In genomic region chr17:57433396-57433944, GRCh38 we compare ENCODE assay signal across 16 cellular contexts.
"Had no signal": no experiment of that assay in that cellular context is flagged by ENCODE, and none has a peak within 500 bp of the region (broad histone marks: within the 10 kb centered on the region; RNA-seq: fewer than 3 reads in every experiment).

No MANE protein-coding gene starts in this region.

- H3K4me3 ChIP-seq: ovary, transverse colon had no signal

- H3K27ac Mint-ChIP-seq: activated CD4-positive, alpha-beta T cell treated with anti-CD3 and anti-CD28 coated beads, Interleukin-2, amount 10 ng/mL, durations not matched to agents 7 days and 5 days; effector memory CD8-positive, alpha-beta T cell had no signal

- DNase-seq: activated CD4-positive, alpha-beta T cell treated with anti-CD3 and anti-CD28 coated beads, Interleukin-2, amount 10 ng/mL, durations not matched to agents 7 days and 5 days; activated CD4-positive, CD25-positive, alpha-beta regulatory T cell; activated naive CD4-positive, alpha-beta T cell; anterior cingulate cortex; effector memory CD8-positive, alpha-beta T cell; kidney; mesenchymal stem cell; ovary; stimulated activated CD4-positive, alpha-beta T cell treated with anti-CD3 and anti-CD28 coated beads, Interleukin-2, amount 100 ng/mL, for 48 hours; stimulated activated naive CD4-positive, alpha-beta T cell; substantia nigra; SW 1271; transverse colon had no signal

- H3K9me3 Mint-ChIP-seq: activated CD4-positive, alpha-beta T cell treated with anti-CD3 and anti-CD28 coated beads, Interleukin-2, amount 10 ng/mL, durations not matched to agents 7 days and 5 days; effector memory CD8-positive, alpha-beta T cell had no signal

- H3K27ac ChIP-seq: ovary, transverse colon had no signal

- H3K9me3 ChIP-seq: ovary, transverse colon had no signal

- ATAC-seq: effector memory CD8-positive, alpha-beta T cell had no signal

- H3K27me3 ChIP-seq: ovary, transverse colon had no signal

- FAIRE-seq: bronchial epithelial cell, frontal cortex, kidney, TTC549 had no signal

- H3K4me3 Mint-ChIP-seq: activated CD4-positive, alpha-beta T cell treated with anti-CD3 and anti-CD28 coated beads, Interleukin-2, amount 10 ng/mL, durations not matched to agents 7 days and 5 days; effector memory CD8-positive, alpha-beta T cell had no signal

- H3K36me3 ChIP-seq: ovary, transverse colon had no signal

- H3K27me3 Mint-ChIP-seq: activated CD4-positive, alpha-beta T cell treated with anti-CD3 and anti-CD28 coated beads, Interleukin-2, amount 10 ng/mL, durations not matched to agents 7 days and 5 days; effector memory CD8-positive, alpha-beta T cell had no signal
